8 cellular contexts compared by ENCODE assay signal in the genomic region with DNA sequence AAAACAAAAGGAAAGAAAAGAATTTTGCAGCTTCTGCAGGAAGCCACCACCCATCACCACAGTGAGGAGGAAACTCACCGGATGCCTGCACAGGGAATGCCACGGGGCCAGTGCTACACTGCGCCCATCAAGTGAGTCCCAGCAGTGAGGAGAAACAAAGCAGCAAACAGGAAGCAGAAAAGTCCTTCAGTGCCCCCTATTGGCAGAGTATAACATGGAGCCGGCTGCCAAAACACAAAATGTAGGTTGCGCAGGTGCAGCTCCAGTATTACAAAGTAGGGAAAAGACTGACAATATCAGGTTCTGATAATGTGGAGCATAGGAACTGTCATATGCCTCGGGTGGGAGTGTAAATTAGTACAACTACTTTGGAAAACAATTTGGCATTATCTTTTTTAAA. TPM values are rescaled to one million over a fixed set of nuclear protein-coding genes. Genes with fewer than 3 reads are reported as not detected.
DNase-seq lines count a peak whose midpoint lies in the region; ATAC-seq and TF ChIP-seq lines count a peak whose summit lies in the region.

No MANE protein-coding gene starts in this region.

- in situ Hi-C loops in G401 (cut with HindIII; ENCODE audit: low sequenced_read_pairs), result no loop called here

- no peak overlapping the region for H3K4me3 ChIP-seq in RWPE2 (ENCODE audit: severe bottlenecking)
- H3K4me3 ChIP-seq in osteoblast (ENCODE audit: insufficient read depth, low read length), result no peak overlapping the region

- peak; percentile 58 for ATAC-seq in HG03159 (IDR thresholded peaks at IDR 0.05; ENCODE audit: unreplicated experiment)
- no peak for ATAC-seq in RWPE2 (ENCODE audit: low read depth)
- no peak for ATAC-seq in HG03108 (IDR thresholded peaks at IDR 0.05; ENCODE audit: unreplicated experiment)

- no peaks in the 10 kb centered on the region for H3K27me3 ChIP-seq in RWPE2 (ENCODE audit: insufficient read depth, poor library complexity, severe bottlenecking)
- H3K27me3 ChIP-seq in osteoblast (ENCODE audit: insufficient read depth, low read length), result no peaks in the 10 kb centered on the region

- peak; percentile 41 for DNase-seq in DMS53 treated with DMSO at 0.1 percent for 48 hours (lab: John Stamatoyannopoulos, UW; ENCODE audit: unreplicated experiment)
- no peak for DNase-seq in RWPE2 (ENCODE audit: low spot score)
- DNase-seq in dermis blood vessel endothelial cell, result peak; percentile 45
- DNase-seq in osteoblast (ENCODE audit: insufficient read length, low spot score, missing footprints), result no peak
- no peak for DNase-seq in G401 (ENCODE audit: low spot score)
- DNase-seq in NK-92 treated with Interleukin-12 subunit alpha and Interleukin-12 subunit beta, amount 100 ng/mL, for 24 hours (lab: John Stamatoyannopoulos, UW), result no peak

- TF ChIP-seq CTCF in RWPE2 (IDR thresholded peaks at IDR 0.05; ENCODE audit: poor library complexity, severe bottlenecking) (peak; percentile 16), osteoblast (IDR thresholded peaks at IDR 0.05; ENCODE audit: extremely low read depth, low read depth, low read length) (peak; percentile 56)

- no peak overlapping the region for H3K4me2 ChIP-seq in osteoblast (ENCODE audit: insufficient read depth, low read length)

- H3K4me1 ChIP-seq in RWPE2 (ENCODE audit: insufficient read depth, poor library complexity, severe bottlenecking) (no peaks in the 10 kb centered on the region), osteoblast (ENCODE audit: insufficient read depth, low read length) (no peaks in the 10 kb centered on the region)

- H3K9me3 ChIP-seq in RWPE2 (ENCODE audit: severe bottlenecking) (no peaks in the 10 kb centered on the region), osteoblast (ENCODE audit: low read depth, low read length) (no peaks in the 10 kb centered on the region)

- no peak overlapping the region for H3K27ac ChIP-seq in RWPE2 (ENCODE audit: poor library complexity, severe bottlenecking)
- no peak overlapping the region for H3K27ac ChIP-seq in osteoblast (ENCODE audit: low read depth, low read length)

- H3K36me3 ChIP-seq in RWPE2 (ENCODE audit: low read depth) (no peaks in the 10 kb centered on the region), osteoblast (ENCODE audit: insufficient read depth, low read length) (no peaks in the 10 kb centered on the region)

- H4K20me1 ChIP-seq in osteoblast (ENCODE audit: insufficient read depth, low read length), result no peaks in the 10 kb centered on the region

- no peaks in the 10 kb centered on the region for H3K79me2 ChIP-seq in osteoblast (ENCODE audit: insufficient read depth, low read length)

- H2AFZ ChIP-seq in osteoblast (ENCODE audit: low read length), result no peak overlapping the region

RNA-seq across cellular contexts. Expression of a gene that starts 23.3 kb away (rescaled TPM):
- total RNA-seq in dermis blood vessel endothelial cell (1.9 and 3.1 TPM in 2 replicates), osteoblast (0.88 and 1.4 TPM in 2 replicates)
- total RNA-seq in G401 (2014; rRNA removed; shearing (Covaris generic)), result 6.2 and 9.3 TPM in 2 replicates

RNA-seq across cellular contexts. Expression of a gene that starts 47.6 kb away (rescaled TPM):
- total RNA-seq in dermis blood vessel endothelial cell, result 6.0 and 6.2 TPM in 2 replicates
- 4.0 and 5.0 TPM in 2 replicates for total RNA-seq in osteoblast
- total RNA-seq in G401 (2014; rRNA removed; shearing (Covaris generic)), result not detected in 2 replicates

Comparison
In these comparisons a context has a peak if more than half of its experiments do, and no peak if none do; other contexts are left out.
1. DNase-seq: peak in DMS53 treated with DMSO at 0.1 percent for 48 hours (single experiment) and dermis blood vessel endothelial cell (single experiment); none in RWPE2 (single experiment), osteoblast (single experiment), G401 (single experiment) and NK-92 treated with Interleukin-12 subunit alpha and Interleukin-12 subunit beta, amount 100 ng/mL, for 24 hours (single experiment).